ENCODE assay signal across 14 cellular contexts in genomic region chr17:1673041-1673790, GRCh38. TPM values are rescaled to one million over a fixed set of nuclear protein-coding genes. Genes with fewer than 3 reads are reported as not detected.
DNase-seq lines count a peak whose midpoint lies in the region; ATAC-seq, FAIRE-seq and TF ChIP-seq lines count a peak whose summit lies in the region.
"Had no signal": no experiment of that assay in that cellular context is flagged by ENCODE, and none has a peak within 500 bp of the region (broad histone marks: within the 10 kb centered on the region; RNA-seq: fewer than 3 reads in every experiment).

No MANE protein-coding gene starts in this region.

- TF ChIP-seq POLR2A in IMR-90 (IDR thresholded peaks at IDR 0.05; ENCODE audit: low read depth, low read length) (no peak), GM12891 (IDR thresholded peaks at IDR 0.05; ENCODE audit: low read depth, low read length) (no peak), stomach (IDR thresholded peaks at IDR 0.05) (no peak)

- H3K4ac ChIP-seq in IMR-90 (ENCODE audit: low read depth, low read length): no peak overlapping the region

- POLR2A ChIA-PET in IMR-90 (lab: Charles Lee; ENCODE audit: unreplicated experiment): no interaction called here

- H4K8ac ChIP-seq in IMR-90 (ENCODE audit: low read depth in 2 of 2, low read length in 2 of 2): no peak overlapping the region

- H3K79me1 ChIP-seq in IMR-90 (ENCODE audit: low read depth in 1 of 2, low read length in 2 of 2): peaks cover 37 to 51% of the 10 kb centered on the region in 2 experiments

- no peak overlapping the region for H3K14ac ChIP-seq in IMR-90 (replicated peaks; ENCODE audit: low read depth, low read length)

- H4K20me1 ChIP-seq in IMR-90 (ENCODE audit: insufficient read depth, low read length): peaks cover 14% of the 10 kb centered on the region

- H2AFZ ChIP-seq in IMR-90 (replicated peaks; ENCODE audit: low read length, poor library complexity): no peak overlapping the region

- H3K9me3 ChIP-seq in IMR-90 (ENCODE audit: control insufficient read depth, insufficient read depth, low read length): no peaks in the 10 kb centered on the region
- H3K9me3 ChIP-seq in effector memory CD4-positive, alpha-beta T cell (ENCODE audit: control insufficient read depth, low read length): no peaks in the 10 kb centered on the region
- H3K9me3 ChIP-seq in right cardiac atrium (ENCODE audit: control insufficient read depth, low read length): no peaks in the 10 kb centered on the region
- H3K9me3 ChIP-seq in stomach: no peaks in the 10 kb centered on the region
- H3K9me3 ChIP-seq: heart right ventricle, upper lobe of right lung had no signal

- H4K5ac ChIP-seq in IMR-90 (ENCODE audit: low read depth, low read length): no peak overlapping the region

- 91% methylated on average over 16 of the region's 27 CpGs; no CpG with 5 or more reads in 1 of the 2 experiments for WGBS in IMR-90 (ENCODE audit: extremely low coverage in 2 of 2, insufficient read length in 1 of 2), 2 experiments
- 90% methylated on average over 27 of the region's 27 CpGs for WGBS in right cardiac atrium
- WGBS in stomach, 5 donors: 76 to 92% (median 87%) methylated on average over 27 of the region's 27 CpGs

- no peak overlapping the region for H2BK15ac ChIP-seq in IMR-90 (ENCODE audit: low read depth, low read length)

- H3K9me1 ChIP-seq in IMR-90 (ENCODE audit: insufficient read depth, low read length): no peaks in the 10 kb centered on the region

- TSS peak; percentile 18 for BruUV-seq in IMR-90 (replicated peaks; lab: Mats Ljungman, UMichigan)

- no peak overlapping the region for H3K9ac ChIP-seq in IMR-90 (ENCODE audit: low read depth, low read length)

- H4K91ac ChIP-seq in IMR-90 (ENCODE audit: insufficient read depth, low read depth, low read length): no peak overlapping the region

- H3K4me3 Mint-ChIP-seq in activated T-cell treated with anti-CD3 and anti-CD28 coated beads, Interleukin-2, amount 50 U/mL, for 4 hours: no peak overlapping the region

- no peaks in the 10 kb centered on the region for H3K27me3 Mint-ChIP-seq in activated T-cell treated with anti-CD3 and anti-CD28 coated beads, Interleukin-2, amount 50 U/mL, for 4 hours (ENCODE audit: low read depth)
- H3K27me3 Mint-ChIP-seq: progenitor cell of endocrine pancreas had no signal

- H3K18ac ChIP-seq in IMR-90 (ENCODE audit: low read depth, low read length): no peak overlapping the region

- DNase-seq in CD1c-positive myeloid dendritic cell (ENCODE audit: extremely low spot score): peak; percentile 38
- no peak for DNase-seq in IMR-90
- no peak for DNase-seq in activated T-cell treated with anti-CD3 and anti-CD28 coated beads, Interleukin-2, amount 50 U/mL, for 4 hours
- DNase-seq in effector memory CD4-positive, alpha-beta T cell: peak in 2 of 3 donors; percentile 16 to 30
- no peak for DNase-seq in GM12891 (ENCODE audit: insufficient read length, low spot score)
- no peak for DNase-seq in right cardiac atrium
- no peak for DNase-seq in stomach
- DNase-seq in NCI-H1436 treated with DMSO at 0.1 percent for 48 hours (lab: John Stamatoyannopoulos, UW): no peak
- DNase-seq: heart right ventricle, NCI-H1105 treated with DMSO at 0.1 percent for 48 hours, NCI-H446 treated with DMSO at 0.1 percent for 48 hours, PC-3, upper lobe of right lung had no signal

- H3K4me1 Mint-ChIP-seq in activated T-cell treated with anti-CD3 and anti-CD28 coated beads, Interleukin-2, amount 50 U/mL, for 4 hours (ENCODE audit: low read depth): peaks cover 16% of the 10 kb centered on the region

- no peaks in the 10 kb centered on the region for H3K9me3 Mint-ChIP-seq in activated T-cell treated with anti-CD3 and anti-CD28 coated beads, Interleukin-2, amount 50 U/mL, for 4 hours

- ATAC-seq in IMR-90 (ENCODE audit: low read depth) (no peak), right cardiac atrium (no peak)
- ATAC-seq in activated T-cell treated with anti-CD3 and anti-CD28 coated beads, Interleukin-2, amount 50 U/mL, for 4 hours: peak; percentile 29 to 40
- ATAC-seq: heart right ventricle, PC-3, upper lobe of right lung had no signal

- H2BK20ac ChIP-seq in IMR-90 (ENCODE audit: low read depth, low read length): no peak overlapping the region

- H3K4me3 ChIP-seq in IMR-90 (ENCODE audit: insufficient read depth, low read depth, low read length): no peak overlapping the region
- no peak overlapping the region for H3K4me3 ChIP-seq in effector memory CD4-positive, alpha-beta T cell (ENCODE audit: insufficient read depth, low read depth, low read length, poor library complexity, severe bottlenecking)
- no peak overlapping the region for H3K4me3 ChIP-seq in right cardiac atrium (ENCODE audit: low read length)
- no peak overlapping the region for H3K4me3 ChIP-seq in stomach
- H3K4me3 ChIP-seq: heart right ventricle, upper lobe of right lung had no signal

- peak overlapping the region; percentile 1 for H2AK9ac ChIP-seq in IMR-90 (replicated peaks; ENCODE audit: low read depth, low read length, poor library complexity)

- no peak overlapping the region for H2BK5ac ChIP-seq in IMR-90 (ENCODE audit: low read depth, low read length, poor library complexity, severe bottlenecking)

- no peak for TF ChIP-seq EP300 in stomach (IDR thresholded peaks at IDR 0.05)

- H2BK120ac ChIP-seq in IMR-90 (ENCODE audit: low read depth, low read length): no peak overlapping the region

- dilution Hi-C loops in IMR-90 (cut with HindIII; ENCODE audit: low sequenced_read_pairs, unreplicated experiment): no loop called here

- no peak overlapping the region for H3K56ac ChIP-seq in IMR-90 (ENCODE audit: extremely low read depth, insufficient read depth, low read length)

- intact Hi-C loops in IMR-90 (cut with micrococcal nuclease) (no loop called here), right cardiac atrium (cut with DNase I) (loop anchor here in 2 of 4 donors (5.0 to 10.0 kb wide), 2 partner anchors 39 to 372 kb away; partner anchors contain the start of genes OVCA2 (in 2 of the 2) and TLCD2 (in 1 of the 2)), stomach (cut with DNase I; ENCODE audit: low total_unique reads) (no loop called here)

- H3K27ac ChIP-seq in IMR-90 (ENCODE audit: insufficient read depth, low read length) (no peak overlapping the region; the same call in 1 of the 2 replicates), right cardiac atrium (ENCODE audit: low read length) (no peak overlapping the region), stomach (no peak overlapping the region)
- H3K27ac ChIP-seq in effector memory CD4-positive, alpha-beta T cell (ENCODE audit: insufficient read depth, low read length, poor library complexity, severe bottlenecking): no peak overlapping the region
- H3K27ac ChIP-seq: upper lobe of right lung had no signal

- no peaks in the 10 kb centered on the region for H3K27me3 ChIP-seq in IMR-90 (ENCODE audit: control insufficient read depth, insufficient read depth, low read length)
- H3K27me3 ChIP-seq in effector memory CD4-positive, alpha-beta T cell (replicated peaks; ENCODE audit: control insufficient read depth, insufficient read depth, low read length, poor library complexity, severe bottlenecking): no peaks in the 10 kb centered on the region
- H3K27me3 ChIP-seq in right cardiac atrium (ENCODE audit: control insufficient read depth, insufficient read depth): no peaks in the 10 kb centered on the region
- no peaks in the 10 kb centered on the region for H3K27me3 ChIP-seq in stomach
- H3K27me3 ChIP-seq: heart right ventricle, upper lobe of right lung had no signal

- CTCF ChIA-PET in IMR-90 (lab: Yijun Ruan, JAX): interaction anchor here (1.0 kb wide), 1 partner anchor 110 kb away, joined by 3 read pairs; no protein-coding TSS in a partner anchor

- H3K4me2 ChIP-seq in IMR-90 (ENCODE audit: low read depth, low read length): no peak overlapping the region

- no peak for TF ChIP-seq RAD21 in IMR-90 (IDR thresholded peaks at IDR 0.05; ENCODE audit: low read length)

- H3K4me1 ChIP-seq in IMR-90 (ENCODE audit: control insufficient read depth, insufficient read depth, low read length) (peaks cover 3% of the 10 kb centered on the region; the same call in 1 of the 2 replicates), right cardiac atrium (ENCODE audit: control insufficient read depth, insufficient read depth, low read length) (peaks cover 2% of the 10 kb centered on the region), stomach (peaks cover 0 to 23% (median 13%) of the 10 kb centered on the region in 4 donors)
- H3K4me1 ChIP-seq in effector memory CD4-positive, alpha-beta T cell (ENCODE audit: control insufficient read depth, insufficient read depth, low read length, poor library complexity, severe bottlenecking): no peaks in the 10 kb centered on the region

- in situ Hi-C loops in IMR-90 (cut with MboI; ENCODE audit: low sequenced_read_pairs): no loop called here

- peaks cover 63% of the 10 kb centered on the region for H3K36me3 Mint-ChIP-seq in activated T-cell treated with anti-CD3 and anti-CD28 coated beads, Interleukin-2, amount 50 U/mL, for 4 hours (ENCODE audit: insufficient read depth)

- H3K36me3 ChIP-seq in IMR-90 (ENCODE audit: control insufficient read depth, insufficient read depth, low read length): peaks cover 71% of the 10 kb centered on the region
- H3K36me3 ChIP-seq in effector memory CD4-positive, alpha-beta T cell (ENCODE audit: control insufficient read depth, insufficient read depth, low read length): peaks cover 88% of the 10 kb centered on the region
- H3K36me3 ChIP-seq in stomach: peaks cover 96 to 100% (median 99%) of the 10 kb centered on the region in 4 donors

- no peak for FAIRE-seq in GM12891 (lab: Jason Lieb, UNC)

- no peak overlapping the region for H3K23ac ChIP-seq in IMR-90 (ENCODE audit: low read depth, low read length)

- no peak for TF ChIP-seq CTCF in IMR-90 (conservative IDR thresholded peaks at IDR 0.05; ENCODE audit: low read depth, low read length)
- TF ChIP-seq CTCF in stomach (IDR thresholded peaks at IDR 0.05): no peak

- no peak overlapping the region for H2AK5ac ChIP-seq in IMR-90 (ENCODE audit: low read depth, low read length)

RNA-seq across cellular contexts. Expression of gene PRPF8, which starts 11.5 kb away (rescaled TPM):
- total RNA-seq in IMR-90 (2012; rRNA removed) (113 and 141 TPM in 2 replicates), right cardiac atrium (100 to 1,000 TPM; 134 to 187 (median 152) TPM), stomach (100 to 1,000 TPM; 126 to 252 (median 201) TPM)
- polyA plus RNA-seq in IMR-90 (2012; rRNA removed) (160 and 167 TPM in 2 replicates), right cardiac atrium (72.1 TPM), stomach (10 to 100 TPM; 33.6 to 83.4 (median 38.4) TPM)
- polyA plus RNA-seq in IMR-90 (2012; cell fraction: cytosol; rRNA removed): 63.5 and 106 TPM in 2 replicates
- 249 and 303 TPM in 2 replicates for polyA plus RNA-seq in IMR-90 (2012; cell fraction: nucleus; rRNA removed; ENCODE audit: low replicate concordance)
- 100 to 1,000 TPM; 506 to 585 (median 522) TPM for total RNA-seq in activated T-cell treated with anti-CD3 and anti-CD28 coated beads, Interleukin-2, amount 50 U/mL, for 4 hours
- polyA plus RNA-seq in GM12891 (2012; ENCODE audit: low read depth, missing spikeins): 135 TPM

RNA-seq across cellular contexts. Expression of gene RILP, which starts 23.6 kb away (rescaled TPM):
- total RNA-seq in IMR-90 (2012; rRNA removed): 3.9 TPM in 2 replicates
- polyA plus RNA-seq in IMR-90 (2012; rRNA removed): 6.0 and 7.3 TPM in 2 replicates
- 4.0 and 6.5 TPM in 2 replicates for polyA plus RNA-seq in IMR-90 (2012; cell fraction: cytosol; rRNA removed)
- 9.0 and 11.3 TPM in 2 replicates for polyA plus RNA-seq in IMR-90 (2012; cell fraction: nucleus; rRNA removed; ENCODE audit: low replicate concordance)
- total RNA-seq in activated T-cell treated with anti-CD3 and anti-CD28 coated beads, Interleukin-2, amount 50 U/mL, for 4 hours: 1 to 10 TPM; 2.0 to 2.7 (median 2.3) TPM
- 2.0 TPM for polyA plus RNA-seq in GM12891 (2012; ENCODE audit: low read depth, missing spikeins)
- 10 to 100 TPM; 31.0 to 54.4 (median 48.1) TPM for total RNA-seq in right cardiac atrium
- 75.1 TPM for polyA plus RNA-seq in right cardiac atrium
- 100 to 1,000 TPM in 1 of 5 donors, 10 to 100 TPM in 3, 1 to 10 TPM in 1; 8.6 to 284 (median 39.1) TPM for total RNA-seq in stomach
- polyA plus RNA-seq in stomach: 10 to 100 TPM; 15.6 to 32.4 (median 19.2) TPM

RNA-seq across cellular contexts. Expression of gene SCARF1, which starts 27.7 kb away (rescaled TPM):
- total RNA-seq in IMR-90 (2012; rRNA removed): 0.18 and 0.28 TPM in 2 replicates
- polyA plus RNA-seq in IMR-90 (2012; rRNA removed): 0.34 and 0.43 TPM in 2 replicates
- polyA plus RNA-seq in IMR-90 (2012; cell fraction: cytosol; rRNA removed): 0.13 and 0.40 TPM in 2 replicates
- 2.4 and 4.2 TPM in 2 replicates for polyA plus RNA-seq in IMR-90 (2012; cell fraction: nucleus; rRNA removed; ENCODE audit: low replicate concordance)
- 1 to 10 TPM; 1.3 to 2.0 (median 1.6) TPM for total RNA-seq in activated T-cell treated with anti-CD3 and anti-CD28 coated beads, Interleukin-2, amount 50 U/mL, for 4 hours
- polyA plus RNA-seq in GM12891 (2012; ENCODE audit: low read depth, missing spikeins): 1.5 TPM
- total RNA-seq in right cardiac atrium: 10 to 100 TPM in 3 of 4 donors, 1 to 10 TPM in 1; 9.9 to 15.6 (median 13.9) TPM
- 7.7 TPM for polyA plus RNA-seq in right cardiac atrium
- 100 to 1,000 TPM in 1 of 5 donors, 10 to 100 TPM in 2, 1 to 10 TPM in 2; 4.1 to 119 (median 53.1) TPM for total RNA-seq in stomach
- polyA plus RNA-seq in stomach: 1 to 10 TPM; 1.4 to 2.7 (median 2.0) TPM

RNA-seq across cellular contexts. Expression of gene TLCD2, which starts 37.0 kb away (rescaled TPM):
- total RNA-seq in IMR-90 (2012; rRNA removed) (0.72 and 0.83 TPM in 2 replicates), right cardiac atrium (1 to 10 TPM; 1.9 to 6.1 (median 2.3) TPM), stomach (1 to 10 TPM; 4.5 to 9.6 (median 8.1) TPM)
- polyA plus RNA-seq in IMR-90 (2012; rRNA removed) (0.67 and 1.2 TPM in 2 replicates), right cardiac atrium (1.5 TPM), stomach (1 to 10 TPM; 2.8 to 3.7 (median 3.1) TPM)
- polyA plus RNA-seq in IMR-90 (2012; cell fraction: cytosol; rRNA removed): 0.49 and 0.75 TPM in 2 replicates
- 0.75 and 2.1 TPM in 2 replicates for polyA plus RNA-seq in IMR-90 (2012; cell fraction: nucleus; rRNA removed; ENCODE audit: low replicate concordance)
- under 1 TPM; 0.08 to 0.19 (median 0.13) TPM for total RNA-seq in activated T-cell treated with anti-CD3 and anti-CD28 coated beads, Interleukin-2, amount 50 U/mL, for 4 hours
- polyA plus RNA-seq in GM12891 (2012; ENCODE audit: low read depth, missing spikeins): 0.10 TPM

RNA-seq across cellular contexts. Expression of gene SLC43A2, which starts 44.6 kb away (rescaled TPM):
- total RNA-seq in IMR-90 (2012; rRNA removed) (3.3 and 3.8 TPM in 2 replicates), right cardiac atrium (1 to 10 TPM; 4.2 to 6.7 (median 5.6) TPM), stomach (10 to 100 TPM in 2 of 5 donors, 1 to 10 TPM in 2, under 1 TPM in 1; 0.29 to 15.8 (median 6.5) TPM)
- polyA plus RNA-seq in IMR-90 (2012; rRNA removed) (9.0 and 10.3 TPM in 2 replicates), right cardiac atrium (3.4 TPM), stomach (1 to 10 TPM; 1.8 to 5.9 (median 4.6) TPM)
- polyA plus RNA-seq in IMR-90 (2012; cell fraction: cytosol; rRNA removed): 6.7 and 12.6 TPM in 2 replicates
- polyA plus RNA-seq in IMR-90 (2012; cell fraction: nucleus; rRNA removed; ENCODE audit: low replicate concordance): 6.9 and 14.7 TPM in 2 replicates
- total RNA-seq in activated T-cell treated with anti-CD3 and anti-CD28 coated beads, Interleukin-2, amount 50 U/mL, for 4 hours: 1 to 10 TPM; 4.1 to 9.4 (median 5.0) TPM
- 2.8 TPM for polyA plus RNA-seq in GM12891 (2012; ENCODE audit: low read depth, missing spikeins)

Comparison
In these comparisons a context has a peak if more than half of its experiments do, and no peak if none do; other contexts are left out.
1. DNase-seq: peak in CD1c-positive myeloid dendritic cell (single experiment) and effector memory CD4-positive, alpha-beta T cell (2 of 3); none in IMR-90 (single experiment), activated T-cell treated with anti-CD3 and anti-CD28 coated beads, Interleukin-2, amount 50 U/mL, for 4 hours (single experiment), GM12891 (single experiment), right cardiac atrium (0 of 3), stomach (single experiment) and NCI-H1436 treated with DMSO at 0.1 percent for 48 hours (single experiment).
2. ATAC-seq: peak in activated T-cell treated with anti-CD3 and anti-CD28 coated beads, Interleukin-2, amount 50 U/mL, for 4 hours (2 of 2); none in IMR-90 (single experiment) and right cardiac atrium (0 of 2).